In genomic region chr4:119738901-119739300, GRCh38 we compare ENCODE assay signal across 15 cellular contexts.
DNase-seq lines count a peak whose midpoint lies in the region; ATAC-seq and TF ChIP-seq lines count a peak whose summit lies in the region.
"Had no signal": no experiment of that assay in that cellular context is flagged by ENCODE, and none has a peak within 500 bp of the region (broad histone marks: within the 10 kb centered on the region; RNA-seq: fewer than 3 reads in every experiment).

No MANE protein-coding gene starts in this region.

- H3K4me1 Mint-ChIP-seq in GM23338, result 0 out of 3 replicates have a peak, but pooled peaks cover 4% of the 10 kb centered on the region
- H3K4me1 Mint-ChIP-seq in nephron, result peaks cover 61% of the 10 kb centered on the region
- no peaks in the 10 kb centered on the region for H3K4me1 Mint-ChIP-seq in activated CD4-positive, alpha-beta memory T cell treated with anti-CD3 and anti-CD28 coated beads for 36 hours (ENCODE audit: low read depth)
- no peaks in the 10 kb centered on the region for H3K4me1 Mint-ChIP-seq in H9
- H3K4me1 Mint-ChIP-seq: CD4-positive, alpha-beta memory T cell had no signal

- H3K36me3 Mint-ChIP-seq in GM23338 (ENCODE audit: low read depth) (no peaks in the 10 kb centered on the region), nephron (ENCODE audit: low read depth) (no peaks in the 10 kb centered on the region), H9 (ENCODE audit: insufficient read depth in 1 of 3, low read depth in 3 of 3) (no peaks in the 10 kb centered on the region)
- H3K36me3 Mint-ChIP-seq in activated CD4-positive, alpha-beta memory T cell treated with anti-CD3 and anti-CD28 coated beads for 36 hours, result no peaks in the 10 kb centered on the region
- H3K36me3 Mint-ChIP-seq: CD4-positive, alpha-beta memory T cell had no signal

- no peaks in the 10 kb centered on the region for H3K23me2 ChIP-seq in H9 (ENCODE audit: insufficient read length, low read depth, low read length, poor library complexity, severe bottlenecking)

- H3K4ac ChIP-seq in IMR-90 (ENCODE audit: low read depth, low read length), result peak overlapping the region; percentile 60; the same call in 1 of the 2 replicates
- no peak overlapping the region for H3K4ac ChIP-seq in H9 (ENCODE audit: low read depth, low read length)

- peak overlapping the region; percentile 83 for H2BK20ac ChIP-seq in IMR-90 (ENCODE audit: low read depth, low read length)
- H2BK20ac ChIP-seq in H9 (ENCODE audit: low read depth, low read length, poor library complexity, severe bottlenecking), result no peak overlapping the region

- H2BK5ac ChIP-seq in IMR-90 (ENCODE audit: low read depth, low read length, poor library complexity, severe bottlenecking), result no peak overlapping the region
- no peak overlapping the region for H2BK5ac ChIP-seq in H9 (ENCODE audit: insufficient read length, low read length)

- TF ChIP-seq CTCF in GM23338 (conservative IDR thresholded peaks at IDR 0.05; ENCODE audit: low read depth in 2 of 2) (no peak), IMR-90 (conservative IDR thresholded peaks at IDR 0.05; ENCODE audit: low read depth, low read length) (no peak), nephron (IDR thresholded peaks at IDR 0.05; ENCODE audit: unreplicated experiment in 3 of 3) (no peak), H9 (conservative IDR thresholded peaks at IDR 0.05) (no peak)

- H4K20me1 ChIP-seq in GM23338 (replicated peaks; ENCODE audit: insufficient read depth), result no peaks in the 10 kb centered on the region
- H4K20me1 ChIP-seq in IMR-90 (ENCODE audit: insufficient read depth, low read length), result no peaks in the 10 kb centered on the region
- no peaks in the 10 kb centered on the region for H4K20me1 ChIP-seq in H9 (ENCODE audit: control insufficient read depth, insufficient read depth, insufficient read length)

- in situ Hi-C loops in IMR-90 (cut with MboI; ENCODE audit: low sequenced_read_pairs), result no loop called here

- H4K91ac ChIP-seq in IMR-90 (ENCODE audit: insufficient read depth, low read depth, low read length), result peak overlapping the region; percentile 80; the same call in 1 of the 2 replicates
- no peak overlapping the region for H4K91ac ChIP-seq in H9 (ENCODE audit: insufficient read length, low read depth, low read length)

- H3F3A ChIP-seq in GM23338 (replicated peaks; ENCODE audit: low read depth), result no peaks in the 10 kb centered on the region

- dilution Hi-C loops in IMR-90 (cut with HindIII; ENCODE audit: low sequenced_read_pairs, unreplicated experiment), result no loop called here

- H3K79me2 ChIP-seq in GM23338 (replicated peaks; ENCODE audit: insufficient read depth) (no peaks in the 10 kb centered on the region), H9 (ENCODE audit: insufficient read depth, low read length) (no peaks in the 10 kb centered on the region)

- H2AK5ac ChIP-seq in IMR-90 (ENCODE audit: low read depth, low read length), result 0 out of 2 replicates have a peak overlapping the region, but pooled peaks have one; percentile 49
- H2AK5ac ChIP-seq in H9 (ENCODE audit: insufficient read length, low read length), result no peak overlapping the region

- POLR2A ChIA-PET in IMR-90 (lab: Charles Lee; ENCODE audit: unreplicated experiment), result no interaction called here
- POLR2A ChIA-PET in activated CD4-positive, alpha-beta memory T cell treated with anti-CD3 and anti-CD28 coated beads for 36 hours (lab: Charles Lee), result no interaction called here

- WGBS in IMR-90 (ENCODE audit: extremely low coverage in 2 of 2, insufficient read length in 1 of 2), 2 experiments, result no CpG with 5 or more reads among the region's 2 CpGs
- no CpG with 5 or more reads among the region's 2 CpGs for WGBS in H9 (ENCODE audit: extremely low coverage, insufficient read length, low lambda C conversion rate)

- H3K4me2 ChIP-seq in GM23338 (no peak overlapping the region), IMR-90 (ENCODE audit: low read depth, low read length) (no peak overlapping the region), H9 (ENCODE audit: insufficient read depth, insufficient read length, low read length) (no peak overlapping the region)

- no peak overlapping the region for H3T11ph ChIP-seq in H9 (ENCODE audit: low read length)

- H3K23ac ChIP-seq in IMR-90 (ENCODE audit: low read depth, low read length) (peak overlapping the region; percentile 12; the same call in 1 of the 2 replicates), H9 (ENCODE audit: insufficient read length, low read depth, low read length) (no peak overlapping the region)

- no peaks in the 10 kb centered on the region for H3K27me3 Mint-ChIP-seq in GM23338 (ENCODE audit: insufficient read depth, low read depth, poor library complexity)
- no peaks in the 10 kb centered on the region for H3K27me3 Mint-ChIP-seq in nephron (ENCODE audit: low read depth)
- H3K27me3 Mint-ChIP-seq in activated CD4-positive, alpha-beta memory T cell treated with anti-CD3 and anti-CD28 coated beads for 36 hours, result peaks cover 3% of the 10 kb centered on the region
- no peaks in the 10 kb centered on the region for H3K27me3 Mint-ChIP-seq in H9 (ENCODE audit: low read depth)

- H3K14ac ChIP-seq in IMR-90 (replicated peaks; ENCODE audit: low read depth, low read length) (peak overlapping the region; percentile 36; the same call in 1 of the 2 replicates), H9 (ENCODE audit: insufficient read depth, low read length) (no peak overlapping the region)

- ATAC-seq in GM23338 (no peak), IMR-90 (ENCODE audit: low read depth) (no peak)

- H2AK9ac ChIP-seq in IMR-90 (replicated peaks; ENCODE audit: low read depth, low read length, poor library complexity), result no peak overlapping the region

- no peak for TF ChIP-seq POLR2A in IMR-90 (IDR thresholded peaks at IDR 0.05; ENCODE audit: low read depth, low read length)

- peak overlapping the region; percentile 86 for H2BK120ac ChIP-seq in IMR-90 (ENCODE audit: low read depth, low read length)
- no peak overlapping the region for H2BK120ac ChIP-seq in H9 (ENCODE audit: low read depth, low read length, poor library complexity, severe bottlenecking)

- H2AFZ ChIP-seq in GM23338 (peak overlapping the region; percentile 16; the same call in 1 of the 2 replicates), IMR-90 (replicated peaks; ENCODE audit: low read length, poor library complexity) (no peak overlapping the region), H9 (ENCODE audit: low read length) (no peak overlapping the region)

- peak overlapping the region; percentile 25; the same call in 1 of the 2 replicates for H4K5ac ChIP-seq in IMR-90 (ENCODE audit: low read depth, low read length)
- H4K5ac ChIP-seq in H9 (ENCODE audit: insufficient read length, low read depth, low read length), result no peak overlapping the region

- H3K18ac ChIP-seq in IMR-90 (ENCODE audit: low read depth, low read length), result peak overlapping the region; percentile 76; the same call in 1 of the 2 replicates
- no peak overlapping the region for H3K18ac ChIP-seq in H9 (ENCODE audit: insufficient read length, low read depth, low read length)

- H3K79me1 ChIP-seq in IMR-90 (ENCODE audit: low read depth in 1 of 2, low read length in 2 of 2), result peaks cover 0 to 8% of the 10 kb centered on the region in 2 experiments; a peak in 2 of 4 replicates
- H3K79me1 ChIP-seq in H9 (ENCODE audit: insufficient read depth, low read depth, low read length, poor library complexity, severe bottlenecking), result no peaks in the 10 kb centered on the region

- H2BK15ac ChIP-seq in IMR-90 (ENCODE audit: low read depth, low read length) (peak overlapping the region; percentile 71; the same call in 1 of the 3 replicates), H9 (ENCODE audit: low read depth, low read length) (no peak overlapping the region)

- H3K27ac ChIP-seq in GM23338 (ENCODE audit: low read depth) (no peak overlapping the region), IMR-90 (ENCODE audit: insufficient read depth, low read length) (no peak overlapping the region), H9 (ENCODE audit: insufficient read length, low read depth, low read length) (no peak overlapping the region)

- intact Hi-C loops in IMR-90 (cut with micrococcal nuclease), result no loop called here
- intact Hi-C loops in activated CD4-positive, alpha-beta memory T cell treated with anti-CD3 and anti-CD28 coated beads for 36 hours (cut with micrococcal nuclease), result no loop called here

- DNase-seq in GM23338 (ENCODE audit: low spot score) (no peak), IMR-90 (no peak), amniotic epithelial cell (ENCODE audit: low read depth) (peak; percentile 28), NCI-H146 treated with DMSO at 0.1 percent for 48 hours (lab: John Stamatoyannopoulos, UW; ENCODE audit: unreplicated experiment) (no peak), H9 (no peak)
- no peak for DNase-seq in activated CD4-positive, alpha-beta memory T cell treated with anti-CD3 and anti-CD28 coated beads for 36 hours
- no peak for DNase-seq in stimulated activated CD8-positive, alpha-beta memory T cell treated with anti-CD3 and anti-CD28 coated beads, Interleukin-4, amount 100 ng/mL, for 48 hours
- DNase-seq: C1 segment of cervical spinal cord, Calu3, COR-L47, DND-41, GOT3, HCEC 1CT had no signal

- H3K9me2 ChIP-seq in GM23338 (ENCODE audit: insufficient read depth), result no peaks in the 10 kb centered on the region

- BruUV-seq in IMR-90 (replicated peaks; lab: Mats Ljungman, UMichigan), result no TSS peak

- H3K4me3 Mint-ChIP-seq in GM23338, result no peak overlapping the region
- no peak overlapping the region for H3K4me3 Mint-ChIP-seq in nephron
- H3K4me3 Mint-ChIP-seq in activated CD4-positive, alpha-beta memory T cell treated with anti-CD3 and anti-CD28 coated beads for 36 hours, result no peak overlapping the region
- H3K4me3 Mint-ChIP-seq in H9, result no peak overlapping the region
- H3K4me3 Mint-ChIP-seq: CD4-positive, alpha-beta memory T cell had no signal

- no peaks in the 10 kb centered on the region for H3K27me3 ChIP-seq in GM23338 (ENCODE audit: insufficient read depth)
- H3K27me3 ChIP-seq in IMR-90 (ENCODE audit: control insufficient read depth, insufficient read depth, low read length), result no peaks in the 10 kb centered on the region
- no peaks in the 10 kb centered on the region for H3K27me3 ChIP-seq in H9 (ENCODE audit: insufficient read depth, low read length)

- H3K4me3 ChIP-seq in GM23338, result no peak overlapping the region
- no peak overlapping the region for H3K4me3 ChIP-seq in IMR-90 (ENCODE audit: insufficient read depth, low read depth, low read length)

- H3K9me1 ChIP-seq in IMR-90 (ENCODE audit: insufficient read depth, low read length), result peaks cover 3% of the 10 kb centered on the region

- H3K9me3 ChIP-seq in IMR-90 (ENCODE audit: control insufficient read depth, insufficient read depth, low read length) (no peaks in the 10 kb centered on the region), H9 (ENCODE audit: control insufficient read depth, low read depth, low read length) (no peaks in the 10 kb centered on the region)

- H3K4me1 ChIP-seq in GM23338 (ENCODE audit: insufficient read depth) (no peaks in the 10 kb centered on the region), IMR-90 (ENCODE audit: control insufficient read depth, insufficient read depth, low read length) (peaks cover 10% of the 10 kb centered on the region), H9 (ENCODE audit: insufficient read depth, low read length) (no peaks in the 10 kb centered on the region)

- H3K9ac ChIP-seq in IMR-90 (ENCODE audit: low read depth, low read length), result no peak overlapping the region
- H3K9ac ChIP-seq in H9 (ENCODE audit: extremely low read depth, insufficient read length, low read length), result no peak overlapping the region

- H3K9me3 Mint-ChIP-seq in GM23338, result no peaks in the 10 kb centered on the region
- H3K9me3 Mint-ChIP-seq in nephron, result no peaks in the 10 kb centered on the region
- no peaks in the 10 kb centered on the region for H3K9me3 Mint-ChIP-seq in activated CD4-positive, alpha-beta memory T cell treated with anti-CD3 and anti-CD28 coated beads for 36 hours
- no peaks in the 10 kb centered on the region; a peak in 1 of 5 replicates for H3K9me3 Mint-ChIP-seq in H9
- H3K9me3 Mint-ChIP-seq: CD4-positive, alpha-beta memory T cell had no signal

- H3K56ac ChIP-seq in IMR-90 (ENCODE audit: extremely low read depth, insufficient read depth, low read length) (no peak overlapping the region), H9 (ENCODE audit: insufficient read length, low read depth, low read length) (no peak overlapping the region)

- peak overlapping the region in 1 of 2 experiments; percentile 37; a peak in 1 of 4 replicates for H4K8ac ChIP-seq in IMR-90 (ENCODE audit: low read depth in 2 of 2, low read length in 2 of 2)
- H4K8ac ChIP-seq in H9 (replicated peaks; ENCODE audit: insufficient read length, low read depth, low read length), result no peak overlapping the region

- no peaks in the 10 kb centered on the region for H3K36me3 ChIP-seq in GM23338 (ENCODE audit: insufficient read depth)
- no peaks in the 10 kb centered on the region for H3K36me3 ChIP-seq in IMR-90 (ENCODE audit: control insufficient read depth, insufficient read depth, low read length)

- H3K27ac Mint-ChIP-seq in GM23338 (no peak overlapping the region), nephron (peak overlapping the region; percentile 81 to 96 (median 90)), H9 (no peak overlapping the region)
- no peak overlapping the region for H3K27ac Mint-ChIP-seq in activated CD4-positive, alpha-beta memory T cell treated with anti-CD3 and anti-CD28 coated beads for 36 hours
- H3K27ac Mint-ChIP-seq: CD4-positive, alpha-beta memory T cell had no signal

- TF ChIP-seq RAD21 in IMR-90 (IDR thresholded peaks at IDR 0.05; ENCODE audit: low read length), result no peak

- no peak overlapping the region for H2BK12ac ChIP-seq in H9 (ENCODE audit: insufficient read length, low read depth, low read length)

- CTCF ChIA-PET in IMR-90 (lab: Yijun Ruan, JAX), result interaction anchor here (0.9 kb wide), 1 partner anchor 12 kb away, joined by 3 read pairs; no protein-coding TSS in a partner anchor
- CTCF ChIA-PET in activated CD4-positive, alpha-beta memory T cell treated with anti-CD3 and anti-CD28 coated beads for 36 hours (lab: Charles Lee), result no interaction called here

Comparison
In these comparisons a context has a peak if more than half of its experiments do, and no peak if none do; other contexts are left out.
1. H3K27ac Mint-ChIP-seq: peak in nephron (3 of 3); none in GM23338 (single experiment), activated CD4-positive, alpha-beta memory T cell treated with anti-CD3 and anti-CD28 coated beads for 36 hours (single experiment) and H9 (0 of 3).